22 cellular contexts compared by ENCODE assay signal in genomic region chr9:94663139-94663538, GRCh38. TPM values are rescaled to one million over a fixed set of nuclear protein-coding genes. Genes with fewer than 3 reads are reported as not detected.
DNase-seq lines count a peak whose midpoint lies in the region; ATAC-seq and TF ChIP-seq lines count a peak whose summit lies in the region.
"Had no signal": no experiment of that assay in that cellular context is flagged by ENCODE, and none has a peak within 500 bp of the region (broad histone marks: within the 10 kb centered on the region; RNA-seq: fewer than 3 reads in every experiment).

No MANE protein-coding gene starts in this region.

- no peaks in the 10 kb centered on the region for H4K20me1 ChIP-seq in smooth muscle cell (ENCODE audit: low read depth)

- H3K4me1 Mint-ChIP-seq in T-helper 17 cell, result no peaks in the 10 kb centered on the region
- H3K4me1 Mint-ChIP-seq: CD4-positive, alpha-beta memory T cell; IgD-negative memory B cell had no signal

- peak; percentile 51 for DNase-seq in NCI-H748 (lab: John Stamatoyannopoulos, UW; ENCODE audit: unreplicated experiment)
- no peak for DNase-seq in NCI-H748 treated with DMSO at 0.1 percent for 48 hours (lab: John Stamatoyannopoulos, UW)
- no peak for DNase-seq in T-helper 17 cell
- DNase-seq in iPS-NIHi11 (ENCODE audit: low spot score), result peak; percentile 28
- DNase-seq in smooth muscle cell (lab: John Stamatoyannopoulos, UW; ENCODE audit: unreplicated experiment), result no peak
- DNase-seq in GM20000 (ENCODE audit: low spot score), result no peak
- no peak for DNase-seq in right atrium auricular region (ENCODE audit: low spot score)
- DNase-seq: C1 segment of cervical spinal cord; CD4-positive, alpha-beta memory T cell; COR-L47; NCI-H1048; NCI-H187; NCI-H2081 treated with DMSO at 0.1 percent for 48 hours; NCI-H2227 treated with DMSO at 0.1 percent for 48 hours; NCI-H774; PC-9 had no signal

- no peak overlapping the region for H3K4me2 ChIP-seq in smooth muscle cell
- H3K4me2 ChIP-seq: A549, PC-9 had no signal

- peak overlapping the region; percentile 53 for H3K27ac Mint-ChIP-seq in T-helper 17 cell
- H3K27ac Mint-ChIP-seq: CD4-positive, alpha-beta memory T cell had no signal

- H3K4me3 ChIP-seq in smooth muscle cell, result no peak overlapping the region
- no peak overlapping the region for H3K4me3 ChIP-seq in right atrium auricular region
- H3K4me3 ChIP-seq: A549, PC-9, SJSA1 had no signal

- ATAC-seq in T-helper 17 cell, result no peak
- ATAC-seq: A549, Right ventricle myocardium inferior had no signal

- H3K9me3 ChIP-seq in T-helper 17 cell (ENCODE audit: control insufficient read depth, low read length, poor library complexity, severe bottlenecking) (no peaks in the 10 kb centered on the region), smooth muscle cell (replicated peaks; ENCODE audit: low read depth) (no peaks in the 10 kb centered on the region), right atrium auricular region (no peaks in the 10 kb centered on the region)
- H3K9me3 ChIP-seq: A549, SJSA1 had no signal

- H3K36me3 Mint-ChIP-seq in T-helper 17 cell (ENCODE audit: low read depth), result peaks cover 3% of the 10 kb centered on the region
- H3K36me3 Mint-ChIP-seq: CD4-positive, alpha-beta memory T cell; IgD-negative memory B cell had no signal

- H3K79me2 ChIP-seq in smooth muscle cell (ENCODE audit: low read depth), result no peaks in the 10 kb centered on the region

- peaks cover 13% of the 10 kb centered on the region for H3K4me1 ChIP-seq in smooth muscle cell (ENCODE audit: low read depth)
- no peaks in the 10 kb centered on the region for H3K4me1 ChIP-seq in right atrium auricular region
- H3K4me1 ChIP-seq: SJSA1 had no signal

- no peak overlapping the region for H3K4me3 Mint-ChIP-seq in T-helper 17 cell
- H3K4me3 Mint-ChIP-seq: CD4-positive, alpha-beta memory T cell; IgD-negative memory B cell had no signal

- no peak overlapping the region for H3K27ac ChIP-seq in smooth muscle cell (ENCODE audit: low read depth)
- no peak overlapping the region for H3K27ac ChIP-seq in right atrium auricular region
- H3K27ac ChIP-seq: A549, HL-60, PC-9, SJSA1 had no signal

- H3K9ac ChIP-seq in smooth muscle cell (ENCODE audit: low read depth), result no peak overlapping the region

- H3K27me3 Mint-ChIP-seq in T-helper 17 cell, result peaks cover 37% of the 10 kb centered on the region

- H3F3A ChIP-seq in smooth muscle cell (ENCODE audit: low read depth), result peaks cover 11% of the 10 kb centered on the region

- 80% methylated on average over 8 of the region's 8 CpGs for WGBS in smooth muscle cell (ENCODE audit: low lambda C conversion rate)

- no peak for TF ChIP-seq CTCF in smooth muscle cell (IDR thresholded peaks at IDR 0.05; ENCODE audit: borderline replicate concordance, insufficient read depth, poor library complexity, severe bottlenecking)
- no peak for TF ChIP-seq CTCF in GM20000 (IDR thresholded peaks at IDR 0.05; ENCODE audit: extremely low read depth, missing control alignments)
- no peak for TF ChIP-seq CTCF in right atrium auricular region (IDR thresholded peaks at IDR 0.05)

- H3K27me3 ChIP-seq in smooth muscle cell (ENCODE audit: low read depth) (no peaks in the 10 kb centered on the region), right atrium auricular region (no peaks in the 10 kb centered on the region)
- H3K27me3 ChIP-seq: SJSA1 had no signal

- peak overlapping the region; percentile 45 for H2AFZ ChIP-seq in smooth muscle cell (ENCODE audit: low read depth)
- H2AFZ ChIP-seq: PC-9 had no signal

- H3K36me3 ChIP-seq in smooth muscle cell (ENCODE audit: low read depth) (no peaks in the 10 kb centered on the region), right atrium auricular region (no peaks in the 10 kb centered on the region)
- H3K36me3 ChIP-seq: SJSA1 had no signal

RNA-seq across cellular contexts. Expression of gene FBP1, which starts 23.8 kb away (rescaled TPM):
- total RNA-seq in T-helper 17 cell (1 to 10 TPM; 3.7 to 5.1 TPM), smooth muscle cell (0.22 TPM in 1 of 2 replicates, not detected in the other), right atrium auricular region (1 to 10 TPM; 3.6 to 4.1 TPM)
- polyA plus RNA-seq in smooth muscle cell, result 0.70 and 1.6 TPM in 2 replicates
- total RNA-seq: RPMI7951, SJSA1 had no signal
- polyA plus RNA-seq: A549 had no signal

Comparison
In these comparisons a context has a peak if more than half of its experiments do, and no peak if none do; other contexts are left out.
1. DNase-seq: peak in NCI-H748 (single experiment) and iPS-NIHi11 (single experiment); none in NCI-H748 treated with DMSO at 0.1 percent for 48 hours (single experiment), T-helper 17 cell (0 of 3), smooth muscle cell (single experiment), GM20000 (single experiment) and right atrium auricular region (single experiment).